ENCODE assay signal across 33 cellular contexts in the genomic region with DNA sequence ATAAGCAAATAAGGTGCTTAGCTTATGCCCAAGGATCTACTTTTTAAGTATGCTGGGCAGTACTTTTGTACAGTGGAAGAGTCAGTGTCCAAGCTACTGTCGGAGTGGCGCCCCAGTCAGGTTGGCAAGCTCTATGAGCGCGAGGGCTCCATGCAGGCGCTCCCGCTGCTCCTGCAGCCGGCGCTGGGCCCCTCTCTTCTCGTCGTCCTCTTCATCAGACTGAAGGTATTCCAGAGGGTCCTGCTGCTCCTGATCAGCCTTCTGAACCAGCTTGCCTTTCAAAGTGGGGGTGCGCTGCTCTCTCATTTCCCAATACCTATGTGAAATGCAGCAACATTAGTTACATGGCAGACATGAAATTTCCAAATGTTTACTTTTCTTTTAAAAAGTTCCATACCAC.
"Had no signal": no experiment of that assay in that cellular context is flagged by ENCODE, and none has a peak within 500 bp of the region (broad histone marks: within the 10 kb centered on the region; RNA-seq: fewer than 3 reads in every experiment).

No MANE protein-coding gene starts in this region.

- H3K27me3 ChIP-seq: neutrophil, ovary, spleen, suprapubic skin, testis, tibial artery, transverse colon, upper lobe of right lung, uterus had no signal

- H3K9ac ChIP-seq: parathyroid adenoma had no signal

- ATAC-seq: naive thymus-derived CD8-positive, alpha-beta T cell; natural killer cell treated with Interleukin-12 subunit alpha and Interleukin-12 subunit beta and Interleukin-15 and Interleukin-18, amount 100 ng/mL, for 72 hours; psoas muscle; right cardiac atrium; sciatic nerve; stimulated activated memory B cell treated with anti-CD40 and anti-IgM and Interleukin-4, amounts not matched to agents 10 μg/mL and 1 μg/mL and 100 μg/mL, for 72 hours; stimulated activated naive CD8-positive, alpha-beta T cell treated with anti-CD3 and anti-CD28 coated beads, Interleukin-15, amount 100 ng/mL, for 72 hours; stimulated activated naive CD8-positive, alpha-beta T cell treated with anti-CD3 and anti-CD28 coated beads, Interleukin-15, Interleukin-2, amounts not matched to agents 100 U/mL and 50 U/mL, for 24 hours; upper lobe of right lung had no signal

- H3K27ac Mint-ChIP-seq: natural killer cell treated with Interleukin-12 subunit alpha and Interleukin-12 subunit beta and Interleukin-15 and Interleukin-18, amount 100 ng/mL, for 72 hours; progenitor cell of endocrine pancreas; stimulated activated memory B cell treated with anti-CD40 and anti-IgM and Interleukin-4, amounts not matched to agents 10 μg/mL and 1 μg/mL and 100 μg/mL, for 72 hours; stimulated activated naive CD8-positive, alpha-beta T cell treated with anti-CD3 and anti-CD28 coated beads, Interleukin-15, amount 100 ng/mL, for 72 hours; type B pancreatic cell had no signal

- H3K36me3 Mint-ChIP-seq: type B pancreatic cell had no signal

- H3K4me3 Mint-ChIP-seq: naive thymus-derived CD8-positive, alpha-beta T cell; natural killer cell treated with Interleukin-12 subunit alpha and Interleukin-12 subunit beta and Interleukin-15 and Interleukin-18, amount 100 ng/mL, for 72 hours; nephron progenitor cell; neural crest cell; stimulated activated memory B cell treated with anti-CD40 and anti-IgM and Interleukin-4, amounts not matched to agents 10 μg/mL and 1 μg/mL and 100 μg/mL, for 72 hours; stimulated activated naive CD8-positive, alpha-beta T cell treated with anti-CD3 and anti-CD28 coated beads, Interleukin-15, amount 100 ng/mL, for 72 hours; type B pancreatic cell had no signal

- H3K9me3 ChIP-seq: neutrophil, ovary, psoas muscle, spleen, suprapubic skin, testis, tibial artery, transverse colon, upper lobe of right lung, uterus had no signal

- H3K4me3 ChIP-seq: ovary, psoas muscle, skin epidermis, smooth muscle cell, spleen, suprapubic skin, testis, tibial artery, transverse colon, upper lobe of right lung, uterus had no signal

- H3K27ac ChIP-seq: neutrophil, ovary, parathyroid adenoma, psoas muscle, skin epidermis, spleen, suprapubic skin, testis, tibial artery, transverse colon, upper lobe of right lung, uterus had no signal

- H3K4me1 Mint-ChIP-seq: stimulated activated memory B cell treated with anti-CD40 and anti-IgM and Interleukin-4, amounts not matched to agents 10 μg/mL and 1 μg/mL and 100 μg/mL, for 72 hours had no signal

- H3K27me3 Mint-ChIP-seq: naive thymus-derived CD8-positive, alpha-beta T cell; natural killer cell treated with Interleukin-12 subunit alpha and Interleukin-12 subunit beta and Interleukin-15 and Interleukin-18, amount 100 ng/mL, for 72 hours; progenitor cell of endocrine pancreas; stimulated activated memory B cell treated with anti-CD40 and anti-IgM and Interleukin-4, amounts not matched to agents 10 μg/mL and 1 μg/mL and 100 μg/mL, for 72 hours; stimulated activated naive CD8-positive, alpha-beta T cell treated with anti-CD3 and anti-CD28 coated beads, Interleukin-15, amount 100 ng/mL, for 72 hours; type B pancreatic cell had no signal

- H3K36me3 ChIP-seq: ovary, suprapubic skin, tibial artery, transverse colon, upper lobe of right lung, uterus had no signal

- H3K9me3 Mint-ChIP-seq: naive thymus-derived CD8-positive, alpha-beta T cell; natural killer cell treated with Interleukin-12 subunit alpha and Interleukin-12 subunit beta and Interleukin-15 and Interleukin-18, amount 100 ng/mL, for 72 hours; nephron progenitor cell; neural crest cell; stimulated activated memory B cell treated with anti-CD40 and anti-IgM and Interleukin-4, amounts not matched to agents 10 μg/mL and 1 μg/mL and 100 μg/mL, for 72 hours; stimulated activated naive CD8-positive, alpha-beta T cell treated with anti-CD3 and anti-CD28 coated beads, Interleukin-15, amount 100 ng/mL, for 72 hours; type B pancreatic cell had no signal

- H3K4me1 ChIP-seq: psoas muscle, suprapubic skin, testis, uterus had no signal

- H3K4me2 ChIP-seq: smooth muscle cell had no signal

- DNase-seq: naive thymus-derived CD8-positive, alpha-beta T cell; nephron progenitor cell; nucleus accumbens; ovary; posterior cingulate gyrus; psoas muscle; right cardiac atrium; spleen; stimulated activated CD4-positive, alpha-beta T cell treated with anti-CD3 and anti-CD28 coated beads, Interleukin-12 subunit alpha, Interleukin-12 subunit beta, amount 100 ng/mL, for 4 hours; stimulated activated CD4-positive, alpha-beta T cell treated with anti-CD3 and anti-CD28 coated beads, Interleukin-1b, Interleukin-23, amount 100 ng/mL, for 48 hours; stimulated activated CD4-positive, alpha-beta T cell treated with anti-CD3 and anti-CD28 coated beads, Interleukin-4, amount 100 ng/mL, for 1 hour; stimulated activated CD4-positive, alpha-beta T cell treated with anti-CD3 and anti-CD28 coated beads, Interleukin-4, amount 100 ng/mL, for 4 hours; stimulated activated CD8-positive, alpha-beta memory T cell treated with anti-CD3 and anti-CD28 coated beads, Interleukin-4, amount 100 ng/mL, for 48 hours; stimulated activated naive CD4-positive, alpha-beta T cell; stimulated activated naive CD8-positive, alpha-beta T cell treated with anti-CD3 and anti-CD28 coated beads, Interleukin-15, amount 100 ng/mL, for 72 hours; stimulated activated naive CD8-positive, alpha-beta T cell treated with anti-CD3 and anti-CD28 coated beads, Interleukin-15, Interleukin-2, amounts not matched to agents 100 U/mL and 50 U/mL, for 24 hours; substantia nigra; testis; tibial artery; transverse colon; upper lobe of right lung; uterus had no signal

- H2AFZ ChIP-seq: parathyroid adenoma had no signal
